Comparison of ENCODE assay signal across 13 cellular contexts in genomic region chr17:10177921-10178788, GRCh38. TPM values are rescaled to one million over a fixed set of nuclear protein-coding genes. Genes with fewer than 3 reads are reported as not detected.
A peak's percentile ranks its signal among the peaks of the same experiment; 100 is the strongest.
DNase-seq lines count a peak whose midpoint lies in the region; ATAC-seq and TF ChIP-seq lines count a peak whose summit lies in the region.
"Had no signal": no experiment of that assay in that cellular context is flagged by ENCODE, and none has a peak within 500 bp of the region (broad histone marks: within the 10 kb centered on the region; RNA-seq: fewer than 3 reads in every experiment).

No MANE protein-coding gene starts in this region.

- H2AFZ ChIP-seq in GM23338, result no peak overlapping the region

- DNase-seq in AG04449 (ENCODE audit: low read depth, low spot score), result peak; percentile 58
- peak; percentile 88 for DNase-seq in GM23338 (ENCODE audit: low spot score)
- DNase-seq in left lung, result no peak
- DNase-seq in RKO (ENCODE audit: low spot score), result no peak
- no peak for DNase-seq in NCI-H1417 (lab: John Stamatoyannopoulos, UW)
- DNase-seq in activated CD4-positive, alpha-beta T cell treated with anti-CD3 and anti-CD28 coated beads, Interleukin-2, amount 50 U/mL, for 48 hours, result no peak
- DNase-seq: activated T-cell treated with anti-CD3 and anti-CD28 coated beads, Interleukin-2, amount 50 U/mL, for 4 hours; NCI-H510A; SHP77 had no signal

- H3K36me3 Mint-ChIP-seq in GM23338 (ENCODE audit: low read depth) (0 out of 3 replicates have a peak, but pooled peaks cover under 1% of the 10 kb centered on the region), brain (no peaks in the 10 kb centered on the region)

- CTCF ChIA-PET in AG04449 (lab: Yijun Ruan, JAX), result interaction anchor here (1.0 kb wide), 1 partner anchor 15 kb away, joined by 5 read pairs; no protein-coding TSS in a partner anchor

- POLR2A ChIA-PET in AG04449 (lab: Yijun Ruan, JAX), result interaction anchor here (1.2 kb wide), 1 partner anchor 50 kb away, joined by 3 read pairs; no protein-coding TSS in a partner anchor

- intact Hi-C loops in left lung (cut with DNase I), result no loop called here

- H3K79me2 ChIP-seq in GM23338 (replicated peaks; ENCODE audit: insufficient read depth), result no peaks in the 10 kb centered on the region

- H3K9me3 ChIP-seq in left lung, result no peaks in the 10 kb centered on the region

- H4K20me1 ChIP-seq in GM23338 (replicated peaks; ENCODE audit: insufficient read depth), result no peaks in the 10 kb centered on the region

- H3K27me3 ChIP-seq in GM23338 (ENCODE audit: insufficient read depth), result no peaks in the 10 kb centered on the region
- peaks cover 0 to 3% of the 10 kb centered on the region in 2 donors for H3K27me3 ChIP-seq in left lung

- H3K4me2 ChIP-seq in GM23338, result peak overlapping the region; percentile 58

- H3K9me3 Mint-ChIP-seq in GM23338 (peaks cover under 1% of the 10 kb centered on the region; the same call in 2 of the 3 replicates), brain (peaks cover under 1 to 5% (median under 1%) of the 10 kb centered on the region in 5 experiments)
- H3K9me3 Mint-ChIP-seq: activated T-cell treated with anti-CD3 and anti-CD28 coated beads, Interleukin-2, amount 50 U/mL, for 4 hours; central memory CD8-positive, alpha-beta T cell had no signal

- H3K27ac Mint-ChIP-seq in GM23338 (no peak overlapping the region), brain (peak overlapping the region in 4 of 5 experiments; percentile 15 to 86 (median 84))
- H3K27ac Mint-ChIP-seq: progenitor cell of endocrine pancreas had no signal

- peak overlapping the region; percentile 71 for H3K27ac ChIP-seq in GM23338 (ENCODE audit: low read depth)
- H3K27ac ChIP-seq in left lung, result no peak overlapping the region

- H3K9me2 ChIP-seq in GM23338 (ENCODE audit: insufficient read depth), result 0 out of 2 replicates have a peak, but pooled peaks cover 6% of the 10 kb centered on the region

- H3K4me3 ChIP-seq in AG04449 (ENCODE audit: low read depth, low read length) (no peak overlapping the region), GM23338 (0 out of 2 replicates have a peak overlapping the region, but pooled peaks have one; percentile 2), left lung (no peak overlapping the region)

- peaks cover 37% of the 10 kb centered on the region for H3K4me1 Mint-ChIP-seq in GM23338
- peaks cover 42% of the 10 kb centered on the region for H3K4me1 Mint-ChIP-seq in brain

- peaks cover 36% of the 10 kb centered on the region for H3K4me1 ChIP-seq in GM23338 (ENCODE audit: insufficient read depth)
- peaks cover 0 to 21% of the 10 kb centered on the region in 2 donors for H3K4me1 ChIP-seq in left lung

- 0 out of 2 replicates have a peak, but pooled peaks cover 4% of the 10 kb centered on the region for H3F3A ChIP-seq in GM23338 (replicated peaks; ENCODE audit: low read depth)

- TF ChIP-seq CTCF in AG04449 (IDR thresholded peaks at IDR 0.05; ENCODE audit: insufficient read depth, low read length, missing control alignments) (no peak), GM23338 (conservative IDR thresholded peaks at IDR 0.05; ENCODE audit: low read depth in 2 of 2) (no peak), brain (conservative IDR thresholded peaks at IDR 0.05) (no peak), left lung (IDR thresholded peaks at IDR 0.05) (no peak)

- peak; percentile 92 for ATAC-seq in GM23338
- ATAC-seq in left lung, result peak; percentile 45
- no peak for ATAC-seq in GM21717 (IDR thresholded peaks at IDR 0.05; ENCODE audit: unreplicated experiment)
- ATAC-seq: activated T-cell treated with anti-CD3 and anti-CD28 coated beads, Interleukin-2, amount 50 U/mL, for 4 hours had no signal

- H3K27me3 Mint-ChIP-seq in GM23338 (ENCODE audit: insufficient read depth, low read depth, poor library complexity), result peaks cover 7% of the 10 kb centered on the region
- no peaks in the 10 kb centered on the region for H3K27me3 Mint-ChIP-seq in brain
- H3K27me3 Mint-ChIP-seq: central memory CD8-positive, alpha-beta T cell had no signal

- H3K4me3 Mint-ChIP-seq in GM23338 (no peak overlapping the region), brain (peak overlapping the region in 1 of 5 experiments; percentile 4)
- H3K4me3 Mint-ChIP-seq: activated T-cell treated with anti-CD3 and anti-CD28 coated beads, Interleukin-2, amount 50 U/mL, for 4 hours; central memory CD8-positive, alpha-beta T cell had no signal

- H3K36me3 ChIP-seq in GM23338 (ENCODE audit: insufficient read depth), result no peaks in the 10 kb centered on the region
- no peaks in the 10 kb centered on the region for H3K36me3 ChIP-seq in left lung

TF ChIP-seq in GM23338, 12 proteins besides CTCF, POLR2A, EP300 and RAD21:
- TF ChIP-seq ZNF331 (CRISPR knock-in tag; IDR thresholded peaks at IDR 0.05; ENCODE audit: low read depth) (no peak), CREB1 (CRISPR knock-in tag; IDR thresholded peaks at IDR 0.05; ENCODE audit: low read depth) (peak; percentile 14; the same call in 1 of the 2 replicates)

RNA-seq across cellular contexts. Expression of gene GAS7, which starts 20.3 kb away (rescaled TPM):
- total RNA-seq in GM23338 (2014; rRNA removed; shearing (Covaris generic)), result 7.5 and 10.7 TPM in 2 replicates
- polyA plus RNA-seq in GM23338 (2016; fragmentation: Nextera tagmentation; extraction: Ambion mirVana), result 1.9 TPM in 2 replicates
- 60.2 TPM for polyA plus RNA-seq in brain (ENCODE audit: insufficient read depth, low read depth, low replicate concordance)
- 10 to 100 TPM; 57.9 to 83.4 TPM for total RNA-seq in left lung

Comparison
In these comparisons a context has a peak if more than half of its experiments do, and no peak if none do; other contexts are left out.
1. DNase-seq: peak in AG04449 (single experiment) and GM23338 (single experiment); none in left lung (0 of 2), RKO (single experiment), NCI-H1417 (0 of 3) and activated CD4-positive, alpha-beta T cell treated with anti-CD3 and anti-CD28 coated beads, Interleukin-2, amount 50 U/mL, for 48 hours (0 of 2).